ENCODE assay signal across 1 cellular context in genomic region chr7:91767820-91768219, GRCh38.
TF ChIP-seq lines count a peak whose summit lies in the region.

No MANE protein-coding gene starts in this region.

TF ChIP-seq in HepG2, 621 proteins besides CTCF, POLR2A, EP300 and RAD21:
- no peak for TF ChIP-seq ZNF512B (CRISPR knock-in tag; IDR thresholded peaks at IDR 0.05; ENCODE audit: borderline replicate concordance)
- no peak; the same call in 1 of the 2 replicates for TF ChIP-seq GABPA (IDR thresholded peaks at IDR 0.05; ENCODE audit: low read depth, low read length)
- TF ChIP-seq GABPA (CRISPR knock-in tag; IDR thresholded peaks at IDR 0.05; ENCODE audit: low read depth), result peak; percentile 56
- TF ChIP-seq AFF4 (CRISPR knock-in tag; IDR thresholded peaks at IDR 0.05), result no peak
- TF ChIP-seq GABPB1 (CRISPR knock-in tag; IDR thresholded peaks at IDR 0.05), result 0 out of 2 replicates have a peak, but pooled peaks have one; percentile 34
